In the genomic region with DNA sequence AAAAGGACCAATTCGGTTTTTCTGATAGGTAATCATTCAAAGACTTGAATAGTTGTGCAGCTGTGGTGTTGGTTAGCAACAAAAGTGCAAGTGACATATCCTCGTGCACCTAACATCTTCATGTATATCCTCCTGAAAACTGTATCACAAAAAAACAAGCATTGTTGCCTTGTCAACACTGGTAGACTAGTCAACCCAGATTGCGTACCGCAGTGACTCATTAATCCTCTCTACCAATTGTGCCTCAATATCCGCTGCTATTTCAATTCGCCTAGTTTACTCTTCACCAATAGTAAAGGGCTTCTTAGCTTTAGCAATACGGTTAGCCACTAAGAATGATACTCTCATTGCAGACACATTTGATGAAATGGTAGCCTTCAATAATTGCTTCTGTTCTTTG, we compare ENCODE assay signal across 13 cellular contexts. TPM values are rescaled to one million over a fixed set of nuclear protein-coding genes. Genes with fewer than 3 reads are reported as not detected.
DNase-seq lines count a peak whose midpoint lies in the region; ATAC-seq and TF ChIP-seq lines count a peak whose summit lies in the region.
"Had no signal": no experiment of that assay in that cellular context is flagged by ENCODE, and none has a peak within 500 bp of the region (broad histone marks: within the 10 kb centered on the region; RNA-seq: fewer than 3 reads in every experiment).

No MANE protein-coding gene starts in this region.

- no peaks in the 10 kb centered on the region for H3K9me3 ChIP-seq in CD4-positive, CD25-positive, alpha-beta regulatory T cell (ENCODE audit: control insufficient read depth in 2 of 2, low read length in 2 of 2)
- no peaks in the 10 kb centered on the region for H3K9me3 ChIP-seq in effector memory CD4-positive, alpha-beta T cell (ENCODE audit: control insufficient read depth, low read length)
- H3K9me3 ChIP-seq in stomach, result no peaks in the 10 kb centered on the region

- DNase-seq in activated CD4-positive, alpha-beta T cell treated with anti-CD3 and anti-CD28 coated beads, Interleukin-2, amount 10 ng/mL, durations not matched to agents 7 days and 5 days, result peak; percentile 21
- no peak for DNase-seq in activated CD4-positive, alpha-beta T cell treated with anti-CD3 and anti-CD28 coated beads, Interleukin-2, amount 50 U/mL, for 4 hours
- peak in 1 of 3 donors; percentile 50 for DNase-seq in CD4-positive, CD25-positive, alpha-beta regulatory T cell
- DNase-seq in T-cell (peak in 13 of 34 experiments; percentile 9 to 43 (median 20)), GF-D8 (lab: John Stamatoyannopoulos, UW) (no peak), HFFc6 (no peak), stomach (no peak)
- peak; percentile 12 to 33 (median 29) for DNase-seq in effector memory CD4-positive, alpha-beta T cell
- DNase-seq: COR-L47, islet precursor cell, mesenchymal stem cell, NCI-H2171 treated with DMSO at 0.1 percent for 48 hours had no signal

- POLR2A ChIA-PET in activated CD4-positive, alpha-beta T cell treated with anti-CD3 and anti-CD28 coated beads, Interleukin-2, amount 10 ng/mL, durations not matched to agents 7 days and 5 days (lab: Charles Lee), result interaction anchor here (1.3 kb wide), 2 partner anchors 11 to 42 kb away, joined by 4 to 7 read pairs; no protein-coding TSS in a partner anchor
- POLR2A ChIA-PET in T-cell (lab: Charles Lee), result no interaction called here

- no peak for TF ChIP-seq EP300 in stomach (IDR thresholded peaks at IDR 0.05)

- ATAC-seq in CD4-positive, CD25-positive, alpha-beta regulatory T cell (ENCODE audit: low read depth in 2 of 2), result peak; percentile 43 to 52
- ATAC-seq in T-cell (replicated peaks in 1 of 4), result peak in 2 of 4 experiments; percentile 44

- no peaks in the 10 kb centered on the region for H3K9me3 Mint-ChIP-seq in activated CD4-positive, alpha-beta T cell treated with anti-CD3 and anti-CD28 coated beads, Interleukin-2, amount 10 ng/mL, durations not matched to agents 7 days and 5 days
- H3K9me3 Mint-ChIP-seq in CD4-positive, CD25-positive, alpha-beta regulatory T cell, result peaks cover 0 to 3% (median 0%) of the 10 kb centered on the region in 7 donors
- H3K9me3 Mint-ChIP-seq in T-cell (no peaks in the 10 kb centered on the region), HFFc6 (no peaks in the 10 kb centered on the region)

- H3K27ac ChIP-seq in CD4-positive, CD25-positive, alpha-beta regulatory T cell (ENCODE audit: insufficient read depth, low read length, poor library complexity, severe bottlenecking), result peak overlapping the region; percentile 56
- peak overlapping the region; percentile 70 for H3K27ac ChIP-seq in effector memory CD4-positive, alpha-beta T cell (ENCODE audit: insufficient read depth, low read length, poor library complexity, severe bottlenecking)
- H3K27ac ChIP-seq in stomach, result no peak overlapping the region
- H3K27ac ChIP-seq: hepatocyte had no signal

- peaks cover 6% of the 10 kb centered on the region for H3K27me3 Mint-ChIP-seq in activated CD4-positive, alpha-beta T cell treated with anti-CD3 and anti-CD28 coated beads, Interleukin-2, amount 10 ng/mL, durations not matched to agents 7 days and 5 days
- peaks cover 11% of the 10 kb centered on the region for H3K27me3 Mint-ChIP-seq in CD4-positive, CD25-positive, alpha-beta regulatory T cell
- H3K27me3 Mint-ChIP-seq in T-cell, result no peaks in the 10 kb centered on the region
- no peaks in the 10 kb centered on the region for H3K27me3 Mint-ChIP-seq in HFFc6 (ENCODE audit: insufficient read depth)

- intact Hi-C loops in stomach (cut with DNase I; ENCODE audit: low total_unique reads), result no loop called here

- H3K4me1 Mint-ChIP-seq in activated CD4-positive, alpha-beta T cell treated with anti-CD3 and anti-CD28 coated beads, Interleukin-2, amount 10 ng/mL, durations not matched to agents 7 days and 5 days, result peaks cover 43% of the 10 kb centered on the region
- H3K4me1 Mint-ChIP-seq in CD4-positive, CD25-positive, alpha-beta regulatory T cell, result peaks cover 14 to 34% (median 21%) of the 10 kb centered on the region in 4 donors
- H3K4me1 Mint-ChIP-seq in T-cell (peaks cover 17 to 46% (median 38%) of the 10 kb centered on the region in 3 donors), HFFc6 (ENCODE audit: low read depth) (peaks cover 24% of the 10 kb centered on the region)

- H3K4me3 ChIP-seq in CD4-positive, CD25-positive, alpha-beta regulatory T cell (ENCODE audit: low read depth, low read length), result peak overlapping the region; percentile 24
- H3K4me3 ChIP-seq in effector memory CD4-positive, alpha-beta T cell (ENCODE audit: insufficient read depth, low read depth, low read length, poor library complexity, severe bottlenecking), result no peak overlapping the region
- no peak overlapping the region for H3K4me3 ChIP-seq in stomach
- H3K4me3 ChIP-seq: hepatocyte had no signal

- no peak for TF ChIP-seq POLR2A in stomach (IDR thresholded peaks at IDR 0.05)

- TF ChIP-seq CTCF in HFFc6 (IDR thresholded peaks at IDR 0.05) (no peak), stomach (IDR thresholded peaks at IDR 0.05) (no peak)

- CTCF ChIA-PET in activated CD4-positive, alpha-beta T cell treated with anti-CD3 and anti-CD28 coated beads, Interleukin-2, amount 10 ng/mL, durations not matched to agents 7 days and 5 days (lab: Charles Lee), result interaction anchor here (0.6 to 1.7 kb wide), 2 partner anchors 37 to 42 kb away, joined by 3 to 6 read pairs; no protein-coding TSS in a partner anchor
- CTCF ChIA-PET in T-cell (lab: Charles Lee), result interaction anchor here (1.0 to 1.5 kb wide), 5 partner anchors 22 to 1703 kb away, joined by 3 to 6 read pairs (median 3); a partner anchor contains a TSS

- peak overlapping the region; percentile 20 for H3K27ac Mint-ChIP-seq in activated CD4-positive, alpha-beta T cell treated with anti-CD3 and anti-CD28 coated beads, Interleukin-2, amount 10 ng/mL, durations not matched to agents 7 days and 5 days
- H3K27ac Mint-ChIP-seq in CD4-positive, CD25-positive, alpha-beta regulatory T cell, result peak overlapping the region; percentile 23 to 83 (median 77)
- H3K27ac Mint-ChIP-seq in T-cell (peak overlapping the region; percentile 70 to 89), HFFc6 (no peak overlapping the region)

- H3K27me3 ChIP-seq in CD4-positive, CD25-positive, alpha-beta regulatory T cell (ENCODE audit: control insufficient read depth, insufficient read depth, low read length), result no peaks in the 10 kb centered on the region
- no peaks in the 10 kb centered on the region for H3K27me3 ChIP-seq in effector memory CD4-positive, alpha-beta T cell (replicated peaks; ENCODE audit: control insufficient read depth, insufficient read depth, low read length, poor library complexity, severe bottlenecking)
- H3K27me3 ChIP-seq in stomach, result no peaks in the 10 kb centered on the region
- H3K27me3 ChIP-seq: hepatocyte had no signal

- H3K36me3 Mint-ChIP-seq in activated CD4-positive, alpha-beta T cell treated with anti-CD3 and anti-CD28 coated beads, Interleukin-2, amount 10 ng/mL, durations not matched to agents 7 days and 5 days (ENCODE audit: low read depth), result no peaks in the 10 kb centered on the region
- H3K36me3 Mint-ChIP-seq in CD4-positive, CD25-positive, alpha-beta regulatory T cell, result no peaks in the 10 kb centered on the region
- H3K36me3 Mint-ChIP-seq in T-cell, result no peaks in the 10 kb centered on the region
- no peaks in the 10 kb centered on the region for H3K36me3 Mint-ChIP-seq in HFFc6 (ENCODE audit: low read depth)

- no peak overlapping the region for H3K4me3 Mint-ChIP-seq in activated CD4-positive, alpha-beta T cell treated with anti-CD3 and anti-CD28 coated beads, Interleukin-2, amount 10 ng/mL, durations not matched to agents 7 days and 5 days
- peak overlapping the region in 2 of 4 donors; percentile 59 to 97 for H3K4me3 Mint-ChIP-seq in CD4-positive, CD25-positive, alpha-beta regulatory T cell
- H3K4me3 Mint-ChIP-seq in T-cell (no peak overlapping the region), HFFc6 (no peak overlapping the region)

- H3K36me3 ChIP-seq in CD4-positive, CD25-positive, alpha-beta regulatory T cell (ENCODE audit: control insufficient read depth, insufficient read depth, low read length), result no peaks in the 10 kb centered on the region
- H3K36me3 ChIP-seq in effector memory CD4-positive, alpha-beta T cell (ENCODE audit: control insufficient read depth, insufficient read depth, low read length), result no peaks in the 10 kb centered on the region
- no peaks in the 10 kb centered on the region for H3K36me3 ChIP-seq in stomach

- peaks cover 26% of the 10 kb centered on the region for H3K4me1 ChIP-seq in CD4-positive, CD25-positive, alpha-beta regulatory T cell (ENCODE audit: control insufficient read depth, insufficient read depth, low read length, poor library complexity, severe bottlenecking)
- peaks cover 19% of the 10 kb centered on the region for H3K4me1 ChIP-seq in effector memory CD4-positive, alpha-beta T cell (ENCODE audit: control insufficient read depth, insufficient read depth, low read length, poor library complexity, severe bottlenecking)
- peaks cover 13 to 22% (median 18%) of the 10 kb centered on the region in 4 donors for H3K4me1 ChIP-seq in stomach

- WGBS in stomach, 5 donors, result 84 to 87% (median 85%) methylated on average over 7 of the region's 7 CpGs

RNA-seq across cellular contexts. Expression of a gene that starts 3.5 kb away (rescaled TPM):
- total RNA-seq in activated CD4-positive, alpha-beta T cell treated with anti-CD3 and anti-CD28 coated beads, Interleukin-2, amount 10 ng/mL, durations not matched to agents 7 days and 5 days, result 1 to 10 TPM; 1.3 to 1.5 TPM
- 6.0 TPM for total RNA-seq in CD4-positive, CD25-positive, alpha-beta regulatory T cell
- 1 to 10 TPM; 1.4 to 4.2 (median 2.0) TPM for polyA plus RNA-seq in CD4-positive, CD25-positive, alpha-beta regulatory T cell
- total RNA-seq in T-cell, result 1 to 10 TPM; 2.2 to 7.9 (median 4.1) TPM
- 1 to 10 TPM; 2.8 to 3.9 (median 3.2) TPM for total RNA-seq in HFFc6 (2021; fragmentation: NEBNext Ultra II Directional; extraction: Animal tissue kit (Norgen Biotek cat#: 25700))
- 1 to 10 TPM in 3 of 5 donors, under 1 TPM in 2; under 0.01 to 5.8 (median 2.9) TPM for total RNA-seq in stomach
- 1 to 10 TPM in 2 of 3 donors, under 1 TPM in 1; 0.93 to 2.2 (median 1.1) TPM for polyA plus RNA-seq in stomach

Comparison
In these comparisons a context has a peak if more than half of its experiments do, and no peak if none do; other contexts are left out.
1. DNase-seq: peak in activated CD4-positive, alpha-beta T cell treated with anti-CD3 and anti-CD28 coated beads, Interleukin-2, amount 10 ng/mL, durations not matched to agents 7 days and 5 days (single experiment) and effector memory CD4-positive, alpha-beta T cell (3 of 3); none in activated CD4-positive, alpha-beta T cell treated with anti-CD3 and anti-CD28 coated beads, Interleukin-2, amount 50 U/mL, for 4 hours (0 of 2), GF-D8 (single experiment), HFFc6 (single experiment) and stomach (single experiment).
2. H3K27ac ChIP-seq: peak in CD4-positive, CD25-positive, alpha-beta regulatory T cell (single experiment) and effector memory CD4-positive, alpha-beta T cell (single experiment); none in stomach (0 of 5).